Comparison of ENCODE assay signal across 8 cellular contexts in the genomic region with DNA sequence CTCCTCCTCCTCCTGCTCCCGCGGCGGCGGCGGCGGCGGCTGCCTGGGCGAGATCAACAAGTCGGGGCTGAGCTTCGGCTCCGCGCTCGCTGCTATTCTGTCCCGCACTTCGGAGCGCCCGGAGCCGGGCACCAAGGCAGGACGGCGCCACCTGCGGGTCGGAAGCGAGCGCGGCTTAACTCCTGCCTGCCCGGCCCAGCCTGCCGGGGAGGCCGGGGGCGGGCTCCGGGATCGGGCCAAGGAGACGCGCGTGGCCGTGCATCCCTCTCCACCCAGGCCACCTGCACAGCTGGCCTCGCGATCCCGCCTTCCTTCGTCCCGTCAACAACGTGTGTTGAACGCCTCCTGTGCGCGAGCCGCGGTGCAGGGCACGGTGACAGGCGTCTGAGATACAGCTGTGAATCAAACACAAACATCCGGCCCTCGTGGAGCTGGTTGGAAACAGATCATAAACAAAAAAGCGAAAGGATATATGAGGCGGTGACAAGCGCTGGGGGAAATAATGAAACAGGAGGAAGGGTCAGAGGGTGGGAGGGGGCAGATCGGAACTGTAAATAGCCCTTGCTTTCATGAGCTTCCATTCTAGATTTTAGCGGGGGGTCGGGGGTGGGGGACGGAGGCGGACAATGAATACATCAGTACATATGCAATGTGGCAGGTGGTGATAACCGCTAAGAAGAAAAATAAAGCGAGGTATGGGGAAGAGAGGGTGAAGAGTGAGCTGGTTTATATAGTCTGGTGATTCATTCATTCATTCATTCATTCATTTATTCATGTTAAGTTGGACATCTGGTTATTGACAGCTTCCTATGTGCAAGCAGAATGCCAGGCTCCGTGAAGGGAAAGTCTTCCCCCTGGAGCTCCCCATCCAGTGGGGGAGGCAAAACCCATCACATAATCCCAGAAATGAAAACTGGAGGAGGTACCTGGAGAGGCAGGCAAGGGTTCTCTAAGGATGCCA. TPM values are rescaled to one million over a fixed set of nuclear protein-coding genes. Genes with fewer than 3 reads are reported as not detected.
A peak's percentile ranks its signal among the peaks of the same experiment; 100 is the strongest.
DNase-seq lines count a peak whose midpoint lies in the region; ATAC-seq and TF ChIP-seq lines count a peak whose summit lies in the region.

No MANE protein-coding gene starts in this region.

- ATAC-seq in activated CD8-positive, alpha-beta T cell treated with anti-CD3 and anti-CD28 coated beads for 36 hours = peak; percentile 88
- peak; percentile 73 for ATAC-seq in lung (ENCODE audit: insufficient read depth, low FRiP score)
- ATAC-seq in GM21619 (IDR thresholded peaks at IDR 0.05; ENCODE audit: unreplicated experiment) = no peak

- H3K4me3 Mint-ChIP-seq in activated CD8-positive, alpha-beta T cell treated with anti-CD3 and anti-CD28 coated beads for 36 hours = peak overlapping the region; percentile 71

- no peak overlapping the region for H3K4me3 ChIP-seq in lung

- intact Hi-C loops in activated CD8-positive, alpha-beta T cell treated with anti-CD3 and anti-CD28 coated beads for 36 hours (cut with micrococcal nuclease) = loop anchor here (10.0 kb wide), 2 partner anchors 100 to 150 kb away; no protein-coding TSS in a partner anchor

- peaks cover 4% of the 10 kb centered on the region for H3K27me3 ChIP-seq in lung (ENCODE audit: control insufficient read depth, insufficient read depth)

- POLR2A ChIA-PET in HEK293T (lab: Yijun Ruan, JAX) = interaction anchor here (1.0 kb wide), 2 partner anchors 9 to 88 kb away, joined by 3 read pairs; no protein-coding TSS in a partner anchor
- POLR2A ChIA-PET in activated CD8-positive, alpha-beta T cell treated with anti-CD3 and anti-CD28 coated beads for 36 hours (lab: Charles Lee) = interaction anchor here (1.3 kb wide), 2 partner anchors 22 to 99 kb away, joined by 3 to 4 read pairs; no protein-coding TSS in a partner anchor

- no peaks in the 10 kb centered on the region for H3K36me3 ChIP-seq in lung (ENCODE audit: control insufficient read depth in 2 of 2, insufficient read depth in 2 of 2, low read length in 2 of 2)

- CTCF ChIA-PET in HEK293T (lab: Yijun Ruan, JAX) = interaction anchor here (0.6 to 2.7 kb wide), 19 partner anchors 9 to 208 kb away, joined by 3 to 19 read pairs (median 4); no protein-coding TSS in a partner anchor
- CTCF ChIA-PET in activated CD8-positive, alpha-beta T cell treated with anti-CD3 and anti-CD28 coated beads for 36 hours (lab: Charles Lee) = interaction anchor here (0.5 to 2.9 kb wide), 37 partner anchors 8 to 193 kb away, joined by 3 to 32 read pairs (median 5); no protein-coding TSS in a partner anchor

- TF ChIP-seq CTCF in activated CD8-positive, alpha-beta T cell treated with anti-CD3 and anti-CD28 coated beads for 36 hours (IDR thresholded peaks at IDR 0.05) = peak; percentile 77
- TF ChIP-seq CTCF in lung (IDR thresholded peaks at IDR 0.05; ENCODE audit: control extremely low read depth, extremely low read depth) = peak; percentile 38

- peaks cover 63% of the 10 kb centered on the region for H3K27me3 Mint-ChIP-seq in activated CD8-positive, alpha-beta T cell treated with anti-CD3 and anti-CD28 coated beads for 36 hours

- no peaks in the 10 kb centered on the region for H3K36me3 Mint-ChIP-seq in activated CD8-positive, alpha-beta T cell treated with anti-CD3 and anti-CD28 coated beads for 36 hours (ENCODE audit: low read depth)

- peaks cover 0 to 3% of the 10 kb centered on the region in 2 donors for H3K9me3 ChIP-seq in lung (ENCODE audit: control insufficient read depth in 2 of 2, insufficient read depth in 1 of 2, low read length in 1 of 2)

- H3K4me1 ChIP-seq in lung (ENCODE audit: control insufficient read depth in 2 of 2, insufficient read depth in 2 of 2, low read length in 2 of 2) = peaks cover 0 to 6% of the 10 kb centered on the region in 2 donors

- H3K27ac ChIP-seq in lung (ENCODE audit: low read depth in 1 of 2, low read length in 1 of 2) = no peak overlapping the region

- peaks cover 5% of the 10 kb centered on the region for H3K4me1 Mint-ChIP-seq in activated CD8-positive, alpha-beta T cell treated with anti-CD3 and anti-CD28 coated beads for 36 hours (ENCODE audit: low read depth)

- 2% methylated on average over 31 to 61 of the region's 61 CpGs for WGBS in lung, 2 donors

- H3K9me3 Mint-ChIP-seq in activated CD8-positive, alpha-beta T cell treated with anti-CD3 and anti-CD28 coated beads for 36 hours = no peaks in the 10 kb centered on the region

- DNase-seq in AG20443 (ENCODE audit: low spot score) = peak; percentile 94
- DNase-seq in HEK293T (ENCODE audit: extremely low spot score) = peak; percentile 89
- DNase-seq in NCI-H526 (lab: John Stamatoyannopoulos, UW) = peak; percentile 81 to 96
- peak; percentile 79 for DNase-seq in activated CD8-positive, alpha-beta T cell treated with anti-CD3 and anti-CD28 coated beads for 36 hours
- DNase-seq in ecto neural progenitor cell (ENCODE audit: low spot score) = peak; percentile 92
- peak; percentile 58 for DNase-seq in lung (ENCODE audit: low spot score)
- peak; percentile 60 to 70 for DNase-seq in stimulated activated CD4-positive, alpha-beta T cell treated with anti-CD3 and anti-CD28 coated beads, Interleukin-4, amount 100 ng/mL, for 48 hours (ENCODE audit: low read depth in 2 of 2)

- H3K27ac Mint-ChIP-seq in activated CD8-positive, alpha-beta T cell treated with anti-CD3 and anti-CD28 coated beads for 36 hours = no peak overlapping the region

TF ChIP-seq in HEK293T, 16 proteins besides CTCF, POLR2A, EP300 and RAD21:
- peak; percentile 61 for TF ChIP-seq L3MBTL2 (conservative IDR thresholded peaks at IDR 0.05)
- TF ChIP-seq, protein P1, sequence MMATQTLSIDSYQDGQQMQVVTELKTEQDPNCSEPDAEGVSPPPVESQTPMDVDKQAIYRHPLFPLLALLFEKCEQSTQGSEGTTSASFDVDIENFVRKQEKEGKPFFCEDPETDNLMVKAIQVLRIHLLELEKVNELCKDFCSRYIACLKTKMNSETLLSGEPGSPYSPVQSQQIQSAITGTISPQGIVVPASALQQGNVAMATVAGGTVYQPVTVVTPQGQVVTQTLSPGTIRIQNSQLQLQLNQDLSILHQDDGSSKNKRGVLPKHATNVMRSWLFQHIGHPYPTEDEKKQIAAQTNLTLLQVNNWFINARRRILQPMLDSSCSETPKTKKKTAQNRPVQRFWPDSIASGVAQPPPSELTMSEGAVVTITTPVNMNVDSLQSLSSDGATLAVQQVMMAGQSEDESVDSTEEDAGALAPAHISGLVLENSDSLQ (IDR thresholded peaks at IDR 0.05) = no peak

RNA-seq across cellular contexts. Expression of a gene that starts 2.0 kb away (rescaled TPM):
- not detected for total RNA-seq in activated CD8-positive, alpha-beta T cell treated with anti-CD3 and anti-CD28 coated beads for 36 hours
- total RNA-seq in lung = 1 to 10 TPM in 1 of 2 donors, under 1 TPM in 1; 0.91 to 1.0 TPM
- under 1 TPM; 0.11 to 0.24 TPM for polyA plus RNA-seq in lung
